14 cellular contexts compared by ENCODE assay signal in the genomic region with DNA sequence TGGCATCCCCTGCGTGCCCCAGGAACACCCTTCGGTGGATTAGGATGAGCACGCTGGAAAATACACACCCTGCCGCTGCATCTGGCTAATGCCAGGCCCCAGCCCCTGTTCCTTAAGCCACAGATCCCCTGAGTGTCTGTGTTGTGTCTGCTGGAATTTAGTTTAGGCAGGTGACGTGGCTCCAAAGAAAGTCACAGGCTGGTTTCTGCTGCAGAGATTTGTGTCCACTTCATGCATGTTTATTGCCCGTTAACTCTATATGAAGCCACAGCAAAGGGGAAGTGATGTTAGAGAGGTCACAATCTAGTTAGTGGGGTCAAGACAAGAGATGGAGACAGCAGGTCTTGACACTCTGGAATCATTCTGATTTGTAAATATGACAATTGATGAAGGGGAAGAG.
DNase-seq lines count a peak whose midpoint lies in the region; ATAC-seq and TF ChIP-seq lines count a peak whose summit lies in the region.
"Had no signal": no experiment of that assay in that cellular context is flagged by ENCODE, and none has a peak within 500 bp of the region (broad histone marks: within the 10 kb centered on the region; RNA-seq: fewer than 3 reads in every experiment).

No MANE protein-coding gene starts in this region.

- no peaks in the 10 kb centered on the region for H3K36me3 Mint-ChIP-seq in activated T-cell treated with anti-CD3 and anti-CD28 coated beads, Interleukin-2, amount 50 U/mL, for 24 hours (ENCODE audit: low read depth)
- peaks cover 3% of the 10 kb centered on the region for H3K36me3 Mint-ChIP-seq in activated naive CD8-positive, alpha-beta T cell treated with anti-CD3 and anti-CD28 coated beads for 36 hours

- no peaks in the 10 kb centered on the region for H3K36me3 ChIP-seq in mucosa of descending colon (ENCODE audit: low read depth)
- H3K36me3 ChIP-seq: ascending aorta, HAP-1, uterus had no signal

- TF ChIP-seq CTCF in mucosa of descending colon (IDR thresholded peaks at IDR 0.05): no peak

- intact Hi-C loops in sciatic nerve (cut with DNase I) (loop anchor here (10.0 kb wide), 1 partner anchor 335 kb away; no protein-coding TSS in a partner anchor), mucosa of descending colon (cut with DNase I, micrococcal nuclease) (no loop called here)

- ATAC-seq in sciatic nerve (no peak), GM19324 (IDR thresholded peaks at IDR 0.05; ENCODE audit: low FRiP score, unreplicated experiment) (no peak), mucosa of descending colon (no peak)

- peaks cover 17% of the 10 kb centered on the region for H3K4me1 ChIP-seq in mucosa of descending colon (ENCODE audit: low read depth)

- peaks cover 84% of the 10 kb centered on the region for H3K4me1 Mint-ChIP-seq in activated T-cell treated with anti-CD3 and anti-CD28 coated beads, Interleukin-2, amount 50 U/mL, for 24 hours (ENCODE audit: low read depth)
- peaks cover 71% of the 10 kb centered on the region for H3K4me1 Mint-ChIP-seq in activated naive CD8-positive, alpha-beta T cell treated with anti-CD3 and anti-CD28 coated beads for 36 hours

- DNase-seq in activated T-cell treated with anti-CD3 and anti-CD28 coated beads, Interleukin-2, amount 50 U/mL, for 24 hours: no peak
- no peak for DNase-seq in activated T-cell treated with anti-CD3 and anti-CD28 coated beads, Interleukin-2, amount 50 U/mL, for 1 hour
- DNase-seq in NOMO-1 treated with dmso at 0.1 percent for 144 hours (lab: John Stamatoyannopoulos, UW; ENCODE audit: unreplicated experiment): peak; percentile 43
- DNase-seq in activated naive CD8-positive, alpha-beta T cell treated with anti-CD3 and anti-CD28 coated beads for 36 hours: no peak
- DNase-seq in sciatic nerve (ENCODE audit: low spot score): peak; percentile 37
- DNase-seq in NCI-H2196 (lab: John Stamatoyannopoulos, UW; ENCODE audit: unreplicated experiment): no peak
- no peak for DNase-seq in mucosa of descending colon
- DNase-seq: NCI-H1105 treated with DMSO at 0.1 percent for 48 hours, NCI-H526 treated with DMSO at 0.1 percent for 48 hours, uterus had no signal

- H3K4me3 ChIP-seq in mucosa of descending colon: no peak overlapping the region
- H3K4me3 ChIP-seq: ascending aorta, HAP-1, SK-N-MC, uterus had no signal

- H3K9me3 ChIP-seq in mucosa of descending colon: no peaks in the 10 kb centered on the region
- H3K9me3 ChIP-seq: ascending aorta, HAP-1, uterus had no signal

- no peaks in the 10 kb centered on the region for H3K27me3 Mint-ChIP-seq in activated T-cell treated with anti-CD3 and anti-CD28 coated beads, Interleukin-2, amount 50 U/mL, for 24 hours
- H3K27me3 Mint-ChIP-seq in activated naive CD8-positive, alpha-beta T cell treated with anti-CD3 and anti-CD28 coated beads for 36 hours: no peaks in the 10 kb centered on the region

- H3K9me3 Mint-ChIP-seq in activated T-cell treated with anti-CD3 and anti-CD28 coated beads, Interleukin-2, amount 50 U/mL, for 24 hours: no peaks in the 10 kb centered on the region
- H3K9me3 Mint-ChIP-seq in activated naive CD8-positive, alpha-beta T cell treated with anti-CD3 and anti-CD28 coated beads for 36 hours: no peaks in the 10 kb centered on the region

- H3K27ac Mint-ChIP-seq in activated T-cell treated with anti-CD3 and anti-CD28 coated beads, Interleukin-2, amount 50 U/mL, for 24 hours: peak overlapping the region; percentile 95
- peak overlapping the region; percentile 96 for H3K27ac Mint-ChIP-seq in activated naive CD8-positive, alpha-beta T cell treated with anti-CD3 and anti-CD28 coated beads for 36 hours

- peak overlapping the region; percentile 24 for H3K4me3 Mint-ChIP-seq in activated T-cell treated with anti-CD3 and anti-CD28 coated beads, Interleukin-2, amount 50 U/mL, for 24 hours
- no peak overlapping the region for H3K4me3 Mint-ChIP-seq in activated naive CD8-positive, alpha-beta T cell treated with anti-CD3 and anti-CD28 coated beads for 36 hours

Comparison
In these comparisons a context has a peak if more than half of its experiments do, and no peak if none do; other contexts are left out.
1. DNase-seq: peak in NOMO-1 treated with dmso at 0.1 percent for 144 hours (single experiment) and sciatic nerve (single experiment); none in activated T-cell treated with anti-CD3 and anti-CD28 coated beads, Interleukin-2, amount 50 U/mL, for 24 hours (single experiment), activated T-cell treated with anti-CD3 and anti-CD28 coated beads, Interleukin-2, amount 50 U/mL, for 1 hour (single experiment), activated naive CD8-positive, alpha-beta T cell treated with anti-CD3 and anti-CD28 coated beads for 36 hours (single experiment), NCI-H2196 (single experiment) and mucosa of descending colon (0 of 3).